Comparison of ENCODE assay signal across 9 cellular contexts in genomic region chr17:74840989-74841666, GRCh38. TPM values are rescaled to one million over a fixed set of nuclear protein-coding genes. Genes with fewer than 3 reads are reported as not detected.
DNase-seq lines count a peak whose midpoint lies in the region; ATAC-seq and TF ChIP-seq lines count a peak whose summit lies in the region.
"Had no signal": no experiment of that assay in that cellular context is flagged by ENCODE, and none has a peak within 500 bp of the region (broad histone marks: within the 10 kb centered on the region; RNA-seq: fewer than 3 reads in every experiment).

No MANE protein-coding gene starts in this region.

- intact Hi-C loops in CD14-positive monocyte (cut with micrococcal nuclease): no loop called here

- peak overlapping the region; percentile 69 to 92 (median 76) for H3K27ac Mint-ChIP-seq in CD14-positive monocyte

- no peak overlapping the region for H3K4ac ChIP-seq in neuronal stem cell (ENCODE audit: low read length)

- no peak overlapping the region for H4K8ac ChIP-seq in neuronal stem cell (ENCODE audit: low read depth, low read length)

- no peak for TF ChIP-seq CTCF in CD14-positive monocyte (IDR thresholded peaks at IDR 0.05)
- TF ChIP-seq CTCF in RWPE2 (IDR thresholded peaks at IDR 0.05; ENCODE audit: poor library complexity, severe bottlenecking): no peak
- no peak for TF ChIP-seq CTCF in foreskin fibroblast (IDR thresholded peaks at IDR 0.05; ENCODE audit: low read depth, low read length)
- TF ChIP-seq CTCF in foreskin keratinocyte (conservative IDR thresholded peaks at IDR 0.05): no peak

- H3K27ac ChIP-seq in RWPE2 (ENCODE audit: poor library complexity, severe bottlenecking) (no peak overlapping the region), neuronal stem cell (replicated peaks; ENCODE audit: low read length) (no peak overlapping the region), foreskin keratinocyte (no peak overlapping the region)

- peak overlapping the region; percentile 1 for H3K18ac ChIP-seq in neuronal stem cell (ENCODE audit: low read length)

- peaks cover 4% of the 10 kb centered on the region for H3K79me1 ChIP-seq in neuronal stem cell (ENCODE audit: low read depth, low read length)

- H3K4me3 ChIP-seq in RWPE2 (ENCODE audit: severe bottlenecking) (no peak overlapping the region), foreskin fibroblast (ENCODE audit: low read depth in 1 of 2, low read length in 2 of 2) (no peak overlapping the region), neuronal stem cell (ENCODE audit: low read length in 2 of 2) (no peak overlapping the region)

- H3K4me1 ChIP-seq in RWPE2 (ENCODE audit: insufficient read depth, poor library complexity, severe bottlenecking): peaks cover 5% of the 10 kb centered on the region
- H3K4me1 ChIP-seq in neuronal stem cell (ENCODE audit: control insufficient read depth in 2 of 2, insufficient read depth in 1 of 2, low read depth in 1 of 2, low read length in 2 of 2): peaks cover 10 to 14% of the 10 kb centered on the region in 2 donors
- H3K4me1 ChIP-seq in foreskin keratinocyte: no peaks in the 10 kb centered on the region

- no peak overlapping the region for H3K4me2 ChIP-seq in neuronal stem cell (ENCODE audit: insufficient read depth, low read length, poor library complexity, severe bottlenecking)

- no peak overlapping the region for H2BK120ac ChIP-seq in neuronal stem cell (ENCODE audit: low read depth, low read length)

- H3K27me3 ChIP-seq in RWPE2 (ENCODE audit: insufficient read depth, poor library complexity, severe bottlenecking): peaks cover 8% of the 10 kb centered on the region
- peaks cover 4 to 32% (median 18%) of the 10 kb centered on the region in 3 experiments for H3K27me3 ChIP-seq in neuronal stem cell (ENCODE audit: control insufficient read depth in 3 of 3, insufficient read depth in 3 of 3, low read depth in 1 of 3, low read length in 3 of 3)
- H3K27me3 ChIP-seq in foreskin keratinocyte: peaks cover 40% of the 10 kb centered on the region

- peaks cover 36 to 41% of the 10 kb centered on the region in 2 donors for H3K36me3 Mint-ChIP-seq in CD14-positive monocyte

- WGBS in neuronal stem cell (ENCODE audit: extremely low coverage in 2 of 2, insufficient read length in 2 of 2, insufficient replicate concordance in 1 of 2), 2 donors: no CpG with 5 or more reads among the region's 13 CpGs

- H3K23ac ChIP-seq in neuronal stem cell (ENCODE audit: low read depth, low read length, poor library complexity): peak overlapping the region; percentile 67

- H2BK5ac ChIP-seq in neuronal stem cell (ENCODE audit: low read length): no peak overlapping the region

- no peak overlapping the region for H2BK15ac ChIP-seq in neuronal stem cell (ENCODE audit: low read length)

- H3K9me3 ChIP-seq in RWPE2 (ENCODE audit: severe bottlenecking) (no peaks in the 10 kb centered on the region), neuronal stem cell (replicated peaks in 1 of 2; ENCODE audit: control insufficient read depth in 2 of 2, insufficient read depth in 1 of 2, low read depth in 1 of 2, low read length in 2 of 2) (peaks cover 0 to 2% of the 10 kb centered on the region in 2 donors)

- 0 out of 3 replicates have a peak, but pooled peaks have one; percentile 24 for ATAC-seq in RWPE2 (ENCODE audit: low read depth)
- no peak for ATAC-seq in foreskin keratinocyte

- H2BK12ac ChIP-seq in neuronal stem cell (ENCODE audit: low read length): no peak overlapping the region

- H2AFZ ChIP-seq in neuronal stem cell (ENCODE audit: low read length): peak overlapping the region; percentile 27

- H3K14ac ChIP-seq in neuronal stem cell (ENCODE audit: low read length): no peak overlapping the region

- H4K91ac ChIP-seq in neuronal stem cell (ENCODE audit: low read depth, low read length, poor library complexity): no peak overlapping the region

- H3K9ac ChIP-seq in neuronal stem cell (ENCODE audit: low read depth, low read length, poor library complexity): peak overlapping the region; percentile 2

- DNase-seq in CD14-positive monocyte (ENCODE audit: low spot score) (peak; percentile 69), RWPE2 (ENCODE audit: low spot score) (no peak), foreskin fibroblast (peak; percentile 32 to 67), neuronal stem cell (ENCODE audit: low spot score) (no peak), kidney tubule cell (ENCODE audit: low spot score) (no peak), foreskin keratinocyte (no peak), DMS53 treated with DMSO at 0.1 percent for 48 hours (lab: John Stamatoyannopoulos, UW; ENCODE audit: unreplicated experiment) (no peak)
- DNase-seq in stimulated activated naive CD4-positive, alpha-beta T cell treated with Interleukin-2 at 50 U/mL for 16 hours (lab: John Stamatoyannopoulos, UW): no peak

- peak overlapping the region; percentile 47 for H2AK5ac ChIP-seq in neuronal stem cell (ENCODE audit: low read depth, low read length)

- H3K36me3 ChIP-seq in RWPE2 (ENCODE audit: low read depth) (no peaks in the 10 kb centered on the region), neuronal stem cell (replicated peaks in 1 of 2; ENCODE audit: control insufficient read depth in 2 of 2, insufficient read depth in 2 of 2, low read length in 2 of 2) (peaks cover 4 to 6% of the 10 kb centered on the region in 2 donors)

- peaks cover 11 to 22% (median 18%) of the 10 kb centered on the region in 3 donors for H3K27me3 Mint-ChIP-seq in CD14-positive monocyte (ENCODE audit: low read depth in 3 of 3)

- H3K4me1 Mint-ChIP-seq in CD14-positive monocyte: peaks cover 27% of the 10 kb centered on the region

- peaks cover 0 to 3% (median 0%) of the 10 kb centered on the region in 7 donors for H3K9me3 Mint-ChIP-seq in CD14-positive monocyte

- peak overlapping the region; percentile 20 to 73 for H3K4me3 Mint-ChIP-seq in CD14-positive monocyte

RNA-seq across cellular contexts. Expression of gene GRIN2C, which starts 18.6 kb away (rescaled TPM):
- polyA plus RNA-seq in CD14-positive monocyte (not detected), foreskin keratinocyte (not detected in 2 replicates)
- 0.03 TPM for polyA plus RNA-seq in neuronal stem cell (2013, experiment 1 of 2)
- 0.03 TPM for polyA plus RNA-seq in neuronal stem cell (2013, experiment 2 of 2)
- not detected in 2 replicates for total RNA-seq in foreskin keratinocyte

RNA-seq across cellular contexts. Expression of gene FDXR, which starts 31.7 kb away (rescaled TPM):
- polyA plus RNA-seq in CD14-positive monocyte: 1 to 10 TPM; 6.2 to 7.3 TPM
- 13.2 TPM for polyA plus RNA-seq in neuronal stem cell (2013, experiment 1 of 2)
- polyA plus RNA-seq in neuronal stem cell (2013, experiment 2 of 2): 12.0 TPM
- total RNA-seq in foreskin keratinocyte: 20.9 and 23.1 TPM in 2 replicates
- polyA plus RNA-seq in foreskin keratinocyte: 24.7 and 26.3 TPM in 2 replicates

RNA-seq across cellular contexts. Expression of gene FADS6, which starts 52.3 kb away (rescaled TPM):
- polyA plus RNA-seq in CD14-positive monocyte: not detected
- not detected for polyA plus RNA-seq in neuronal stem cell (2013, experiment 1 of 2)
- not detected for polyA plus RNA-seq in neuronal stem cell (2013, experiment 2 of 2)
- not detected in 2 replicates for total RNA-seq in foreskin keratinocyte
- not detected in 2 replicates for polyA plus RNA-seq in foreskin keratinocyte
- total RNA-seq: LHCN-M2 had no signal

Comparison
In these comparisons a context has a peak if more than half of its experiments do, and no peak if none do; other contexts are left out.
1. DNase-seq: peak in CD14-positive monocyte (single experiment) and foreskin fibroblast (2 of 2); none in RWPE2 (single experiment), neuronal stem cell (single experiment), kidney tubule cell (single experiment), foreskin keratinocyte (0 of 2), stimulated activated naive CD4-positive, alpha-beta T cell treated with Interleukin-2 at 50 U/mL for 16 hours (single experiment) and DMS53 treated with DMSO at 0.1 percent for 48 hours (single experiment).